Comparison of ENCODE assay signal across 9 cellular contexts in genomic region chr13:73765651-73766384, GRCh38.
DNase-seq lines count a peak whose midpoint lies in the region; ATAC-seq lines count a peak whose summit lies in the region.
"Had no signal": no experiment of that assay in that cellular context is flagged by ENCODE, and none has a peak within 500 bp of the region (broad histone marks: within the 10 kb centered on the region; RNA-seq: fewer than 3 reads in every experiment).

No MANE protein-coding gene starts in this region.

- POLR2A ChIA-PET in activated CD4-positive, alpha-beta memory T cell treated with anti-CD3 and anti-CD28 coated beads for 36 hours (lab: Charles Lee), result interaction anchor here (0.9 kb wide), 1 partner anchor 43 kb away, joined by 3 read pairs; no protein-coding TSS in a partner anchor

- H3K36me3 Mint-ChIP-seq in activated CD4-positive, alpha-beta memory T cell treated with anti-CD3 and anti-CD28 coated beads for 36 hours, result peaks cover 17% of the 10 kb centered on the region

- peak overlapping the region; percentile 92 for H3K27ac Mint-ChIP-seq in activated CD4-positive, alpha-beta memory T cell treated with anti-CD3 and anti-CD28 coated beads for 36 hours

- H3K4me1 ChIP-seq in duodenal mucosa (ENCODE audit: control insufficient read depth in 1 of 2, insufficient read depth in 2 of 2, low read length in 2 of 2), result peaks cover 24 to 27% of the 10 kb centered on the region in 2 donors

- no peaks in the 10 kb centered on the region for H3K27me3 ChIP-seq in duodenal mucosa (ENCODE audit: control insufficient read depth in 1 of 2, insufficient read depth in 2 of 2, low read length in 2 of 2)

- H3K36me3 ChIP-seq in duodenal mucosa (ENCODE audit: control insufficient read depth in 1 of 2, insufficient read depth in 2 of 2, low read length in 2 of 2), result no peaks in the 10 kb centered on the region

- H3K4me3 ChIP-seq in duodenal mucosa (ENCODE audit: low read depth in 1 of 2, low read length in 2 of 2), result peak overlapping the region; percentile 34 to 42

- no peaks in the 10 kb centered on the region for H3K9me3 Mint-ChIP-seq in activated CD4-positive, alpha-beta memory T cell treated with anti-CD3 and anti-CD28 coated beads for 36 hours

- CTCF ChIA-PET in activated CD4-positive, alpha-beta memory T cell treated with anti-CD3 and anti-CD28 coated beads for 36 hours (lab: Charles Lee), result interaction anchor here (0.7 to 3.1 kb wide), 3 partner anchors 10 to 521 kb away, joined by 3 to 12 read pairs (median 10); no protein-coding TSS in a partner anchor

- no peak overlapping the region for H3K27ac ChIP-seq in duodenal mucosa (ENCODE audit: low read depth, low read length)

- intact Hi-C loops in activated CD4-positive, alpha-beta memory T cell treated with anti-CD3 and anti-CD28 coated beads for 36 hours (cut with micrococcal nuclease), result loop anchor here (2.0 to 10.0 kb wide), 5 partner anchors 219 to 1789 kb away; no protein-coding TSS in a partner anchor

- DNase-seq in DMS53 (lab: John Stamatoyannopoulos, UW) (peak; percentile 82), NCI-H2107 (lab: John Stamatoyannopoulos, UW) (peak; percentile 67), lung microvascular endothelial cell (ENCODE audit: low read depth in 2 of 2) (peak; percentile 91 to 98)
- peak; percentile 85 for DNase-seq in activated CD4-positive, alpha-beta memory T cell treated with anti-CD3 and anti-CD28 coated beads for 36 hours
- DNase-seq in stimulated activated CD4-positive, alpha-beta T cell treated with anti-CD3 and anti-CD28 coated beads, Interleukin-4, amount 100 ng/mL, for 4 hours, result peak; percentile 37 to 52

- H3K9me3 ChIP-seq in duodenal mucosa (ENCODE audit: control insufficient read depth in 1 of 2, low read length in 2 of 2), result no peaks in the 10 kb centered on the region

- H3K4me1 Mint-ChIP-seq in activated CD4-positive, alpha-beta memory T cell treated with anti-CD3 and anti-CD28 coated beads for 36 hours (ENCODE audit: low read depth), result peaks cover 66% of the 10 kb centered on the region

- peak overlapping the region; percentile 69 for H3K4me3 Mint-ChIP-seq in activated CD4-positive, alpha-beta memory T cell treated with anti-CD3 and anti-CD28 coated beads for 36 hours

- H3K27me3 Mint-ChIP-seq in activated CD4-positive, alpha-beta memory T cell treated with anti-CD3 and anti-CD28 coated beads for 36 hours, result no peaks in the 10 kb centered on the region

- no peak overlapping the region for H3K9ac ChIP-seq in duodenal mucosa (ENCODE audit: low read depth in 1 of 2, low read length in 2 of 2)

- ATAC-seq in HG02678 (IDR thresholded peaks at IDR 0.05; ENCODE audit: unreplicated experiment), result peak; percentile 83
- no peak for ATAC-seq in GM18520 (IDR thresholded peaks at IDR 0.05; ENCODE audit: unreplicated experiment)
- ATAC-seq: HCT116 had no signal

Comparison
In these comparisons a context has a peak if more than half of its experiments do, and no peak if none do; other contexts are left out.
1. DNase-seq: peak in every context shown above with its lines; median percentile 94 in lung microvascular endothelial cell; 85 in activated CD4-positive, alpha-beta memory T cell treated with anti-CD3 and anti-CD28 coated beads for 36 hours; 82 in DMS53; 67 in NCI-H2107; 44 in stimulated activated CD4-positive, alpha-beta T cell treated with anti-CD3 and anti-CD28 coated beads, Interleukin-4, amount 100 ng/mL, for 4 hours.